Comparison of ENCODE assay signal across 7 cellular contexts in the genomic region with DNA sequence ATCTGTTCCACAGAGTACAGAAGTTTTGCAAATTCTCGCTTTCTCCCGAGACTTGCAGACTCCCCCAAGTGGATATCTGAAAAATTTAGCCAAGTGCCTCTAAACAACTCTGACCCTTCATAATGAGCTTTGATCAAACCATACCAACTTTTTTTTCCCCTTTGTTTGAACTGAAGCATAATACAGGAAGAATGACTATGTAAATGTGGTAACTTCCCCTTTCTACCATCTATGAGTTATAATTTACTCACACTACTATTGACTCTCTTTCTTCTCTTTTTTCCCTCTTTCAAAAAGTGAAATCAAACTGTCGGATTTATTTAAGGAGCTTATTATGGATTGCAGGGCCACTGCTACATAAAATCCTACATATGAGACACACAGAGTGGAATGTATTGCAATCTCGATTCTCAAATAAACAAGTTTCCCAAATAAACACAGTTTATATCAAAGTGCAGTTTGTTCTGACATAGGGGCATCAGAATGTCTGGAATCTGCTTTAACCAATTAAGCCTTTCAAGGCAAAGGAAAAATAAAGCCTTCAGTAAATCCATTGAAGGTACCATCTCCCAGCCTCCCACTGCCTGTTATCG. TPM values are rescaled to one million over a fixed set of nuclear protein-coding genes. Genes with fewer than 3 reads are reported as not detected.
DNase-seq lines count a peak whose midpoint lies in the region; ATAC-seq, FAIRE-seq and TF ChIP-seq lines count a peak whose summit lies in the region.

No MANE protein-coding gene starts in this region.

- peak; percentile 24 for TF ChIP-seq CTCF in astrocyte (IDR thresholded peaks at IDR 0.05; ENCODE audit: insufficient read depth, low read depth, low read length)
- TF ChIP-seq CTCF in HepG2 (CRISPR knock-in tag; IDR thresholded peaks at IDR 0.05) = no peak

- H3K27me3 Mint-ChIP-seq in IgD-negative memory B cell = peaks cover 19% of the 10 kb centered on the region
- peaks cover 19% of the 10 kb centered on the region for H3K27me3 Mint-ChIP-seq in astrocyte (ENCODE audit: low read depth, unreplicated experiment)
- peaks cover 36% of the 10 kb centered on the region for H3K27me3 Mint-ChIP-seq in activated CD4-positive, alpha-beta memory T cell treated with anti-CD3 and anti-CD28 coated beads for 36 hours

- H3K4me1 Mint-ChIP-seq in IgD-negative memory B cell (peaks cover 17 to 20% (median 18%) of the 10 kb centered on the region in 3 donors), astrocyte (ENCODE audit: low read depth, unreplicated experiment) (peaks cover 6% of the 10 kb centered on the region)
- H3K4me1 Mint-ChIP-seq in activated CD4-positive, alpha-beta memory T cell treated with anti-CD3 and anti-CD28 coated beads for 36 hours (ENCODE audit: low read depth) = peaks cover 10% of the 10 kb centered on the region

- POLR2A ChIA-PET in HepG2 (lab: Yijun Ruan, JAX) = no interaction called here
- POLR2A ChIA-PET in activated CD4-positive, alpha-beta memory T cell treated with anti-CD3 and anti-CD28 coated beads for 36 hours (lab: Charles Lee) = no interaction called here

- peak overlapping the region; percentile 95 for H3K4me2 ChIP-seq in astrocyte (ENCODE audit: low read length)
- H3K4me2 ChIP-seq in HepG2 (ENCODE audit: low read depth, low read length) = peak overlapping the region; percentile 66; the same call in 1 of the 2 replicates

- H3K4me3 Mint-ChIP-seq in IgD-negative memory B cell (peak overlapping the region; percentile 85 to 94 (median 92)), astrocyte (ENCODE audit: unreplicated experiment) (peak overlapping the region; percentile 83)
- H3K4me3 Mint-ChIP-seq in activated CD4-positive, alpha-beta memory T cell treated with anti-CD3 and anti-CD28 coated beads for 36 hours = no peak overlapping the region

- ATAC-seq in GM18867 (IDR thresholded peaks at IDR 0.05; ENCODE audit: unreplicated experiment) (peak; percentile 28), HepG2 (peak; percentile 25), GM19328 (IDR thresholded peaks at IDR 0.05; ENCODE audit: unreplicated experiment) (no peak)

- H3K27me3 ChIP-seq in astrocyte (ENCODE audit: insufficient read depth, low read length) (no peaks in the 10 kb centered on the region), HepG2 (ENCODE audit: control insufficient read depth in 1 of 2, insufficient read depth in 2 of 2, low read length in 2 of 2) (peaks cover 8 to 32% of the 10 kb centered on the region in 2 experiments)

- no peak for TF ChIP-seq POLR2A in HepG2 (IDR thresholded peaks at IDR 0.05; ENCODE audit: insufficient read depth in 1 of 2, low read depth in 2 of 2, low read length in 2 of 2)

- no TSS peak for BruUV-seq in HepG2 (replicated peaks; lab: Mats Ljungman, UMichigan)

- intact Hi-C loops in HepG2 (cut with micrococcal nuclease; ENCODE audit: unreplicated experiment) = no loop called here
- intact Hi-C loops in activated CD4-positive, alpha-beta memory T cell treated with anti-CD3 and anti-CD28 coated beads for 36 hours (cut with micrococcal nuclease) = no loop called here

- TF ChIP-seq RAD21 in HepG2 (CRISPR knock-in tag; IDR thresholded peaks at IDR 0.05) = no peak

- in situ Hi-C loops in HepG2 (cut with HindIII; ENCODE audit: extremely low pct_ligation_motif_present, low pct_unique_long_range_greater_than_20kb) = no loop called here

- H3K9me3 ChIP-seq in astrocyte (ENCODE audit: insufficient read depth, low read depth, low read length) (no peaks in the 10 kb centered on the region), HepG2 (ENCODE audit: low read length) (no peaks in the 10 kb centered on the region)

- H3K4me1 ChIP-seq in astrocyte (ENCODE audit: insufficient read depth, low read length) (no peaks in the 10 kb centered on the region), HepG2 (ENCODE audit: insufficient read depth, low read length) (peaks cover 26% of the 10 kb centered on the region)

- no peaks in the 10 kb centered on the region for H4K20me1 ChIP-seq in astrocyte (ENCODE audit: insufficient read depth, low read length)
- H4K20me1 ChIP-seq in HepG2 (ENCODE audit: insufficient read depth, low read length) = no peaks in the 10 kb centered on the region

- H3K27ac ChIP-seq in astrocyte (ENCODE audit: low read depth, low read length) = peak overlapping the region; percentile 81
- no peak overlapping the region for H3K27ac ChIP-seq in HepG2 (ENCODE audit: extremely low read length, insufficient read depth, low read length)

- H3K9ac ChIP-seq in astrocyte (ENCODE audit: low read length) (peak overlapping the region; percentile 88), HepG2 (ENCODE audit: insufficient read depth, low read depth, low read length) (no peak overlapping the region)

- CTCF ChIA-PET in HepG2 (lab: Yijun Ruan, JAX; ENCODE audit: low intra/inter-chr PET ratio, low total read pairs) = no interaction called here
- CTCF ChIA-PET in activated CD4-positive, alpha-beta memory T cell treated with anti-CD3 and anti-CD28 coated beads for 36 hours (lab: Charles Lee) = no interaction called here

- peak overlapping the region; percentile 83 for H3K4me3 ChIP-seq in astrocyte (ENCODE audit: insufficient read depth, low read depth, low read length)
- H3K4me3 ChIP-seq in HepG2 (replicated peaks in 1 of 3; ENCODE audit: insufficient read depth in 1 of 3, low read depth in 2 of 3, low read length in 3 of 3) = no peak overlapping the region

- H3K79me2 ChIP-seq in astrocyte (ENCODE audit: insufficient read depth, low read length) (peaks cover 16% of the 10 kb centered on the region), HepG2 (ENCODE audit: insufficient read depth, low read length) (no peaks in the 10 kb centered on the region)

- H3K36me3 Mint-ChIP-seq in IgD-negative memory B cell (no peaks in the 10 kb centered on the region), astrocyte (ENCODE audit: low read depth, unreplicated experiment) (no peaks in the 10 kb centered on the region)
- no peaks in the 10 kb centered on the region for H3K36me3 Mint-ChIP-seq in activated CD4-positive, alpha-beta memory T cell treated with anti-CD3 and anti-CD28 coated beads for 36 hours

- H3K36me3 ChIP-seq in astrocyte (ENCODE audit: insufficient read depth, low read length) (no peaks in the 10 kb centered on the region), HepG2 (replicated peaks in 1 of 2; ENCODE audit: control insufficient read depth in 1 of 2, insufficient read depth in 2 of 2, low read length in 2 of 2) (no peaks in the 10 kb centered on the region)

- DNase-seq in astrocyte (ENCODE audit: low read depth) (peak; percentile 75), HepG2 (ENCODE audit: low spot score) (peak; percentile 59), SHP77 treated with DMSO at 0.1 percent for 48 hours (lab: John Stamatoyannopoulos, UW) (no peak)
- no peak for DNase-seq in activated CD4-positive, alpha-beta memory T cell treated with anti-CD3 and anti-CD28 coated beads for 36 hours

- WGBS in HepG2 (ENCODE audit: low lambda C conversion rate) = 13% methylated on average over 5 of the region's 5 CpGs

- H3K27ac Mint-ChIP-seq in IgD-negative memory B cell = peak overlapping the region; percentile 5 to 87 (median 87)
- peak overlapping the region; percentile 2 for H3K27ac Mint-ChIP-seq in astrocyte (ENCODE audit: unreplicated experiment)
- no peak overlapping the region for H3K27ac Mint-ChIP-seq in activated CD4-positive, alpha-beta memory T cell treated with anti-CD3 and anti-CD28 coated beads for 36 hours

- FAIRE-seq in astrocyte (lab: Jason Lieb, UNC) (no peak), HepG2 (lab: Jason Lieb, UNC) (peak; percentile 12)

- TF ChIP-seq EP300 in HepG2 (IDR thresholded peaks at IDR 0.05; ENCODE audit: low read depth in 2 of 2, low read length in 2 of 2) (no peak), HepG2 (CRISPR knock-in tag; IDR thresholded peaks at IDR 0.05; ENCODE audit: borderline replicate concordance) (no peak)

- H2AFZ ChIP-seq in astrocyte (ENCODE audit: low read depth, low read length) (peak overlapping the region; percentile 87), HepG2 (ENCODE audit: low read length) (no peak overlapping the region)

- H3K9me3 Mint-ChIP-seq in IgD-negative memory B cell (peaks cover 0 to 5% (median 4%) of the 10 kb centered on the region in 3 donors), astrocyte (ENCODE audit: unreplicated experiment) (no peaks in the 10 kb centered on the region)
- peaks cover 2% of the 10 kb centered on the region for H3K9me3 Mint-ChIP-seq in activated CD4-positive, alpha-beta memory T cell treated with anti-CD3 and anti-CD28 coated beads for 36 hours

TF ChIP-seq in HepG2, 621 proteins besides CTCF, POLR2A, EP300 and RAD21 (continues in another document):
- TF ChIP-seq ARNT2 (CRISPR knock-in tag; IDR thresholded peaks at IDR 0.05; ENCODE audit: low read depth) (no peak), ZKSCAN1 (IDR thresholded peaks at IDR 0.05; ENCODE audit: low read length) (no peak)

RNA-seq across cellular contexts. Expression of gene ZNF804A, which starts 1.4 kb away (rescaled TPM):
- polyA plus RNA-seq in IgD-negative memory B cell (4.5 TPM), HepG2 (2011; rRNA removed) (0.03 and 0.09 TPM in 2 replicates)
- total RNA-seq in astrocyte (0.22 and 0.32 TPM in 2 replicates), HepG2 (2016; rRNA removed; fragmentation: Illumina TruSeq; extraction: Trizol) (0.06 and 0.07 TPM in 2 replicates)
- total RNA-seq in HepG2 (2016; cell fraction: cytosol; rRNA removed; fragmentation: Illumina TruSeq; extraction: Trizol; ENCODE audit: low read depth) = not detected in 2 replicates
- 0.02 and 0.10 TPM in 2 replicates for total RNA-seq in HepG2 (2016; cell fraction: insoluble cytoplasmic fraction; rRNA removed; fragmentation: Illumina TruSeq; extraction: Trizol)
- total RNA-seq in HepG2 (2016; cell fraction: membrane; rRNA removed; fragmentation: Illumina TruSeq; extraction: Trizol) = 0.03 TPM in 1 of 2 replicates, not detected in the other
- total RNA-seq in HepG2 (2016; cell fraction: nucleus; rRNA removed; fragmentation: Illumina TruSeq; extraction: Trizol) = not detected in 2 replicates
- 0.03 TPM in 2 replicates for polyA plus RNA-seq in HepG2 (2011; cell fraction: cytosol; rRNA removed)
- 0.06 TPM in 1 of 2 replicates, not detected in the other for polyA plus RNA-seq in HepG2 (2011; cell fraction: nucleus; rRNA removed)
- not detected in 2 replicates for polyA plus RNA-seq in HepG2 (2012)
- polyA plus RNA-seq in HepG2 (2016; cell fraction: cytosol; fragmentation: Illumina TruSeq; extraction: Trizol; ENCODE audit: low read depth) = not detected in 2 replicates
- 0.05 and 0.08 TPM in 2 replicates for polyA plus RNA-seq in HepG2 (2016; cell fraction: insoluble cytoplasmic fraction; fragmentation: Illumina TruSeq; extraction: Trizol; ENCODE audit: low read depth)
- polyA plus RNA-seq in HepG2 (2016; cell fraction: membrane; fragmentation: Illumina TruSeq; extraction: Trizol; ENCODE audit: low read depth) = not detected in 2 replicates
- polyA plus RNA-seq in HepG2 (2016; cell fraction: nucleus; fragmentation: Illumina TruSeq; extraction: Trizol; ENCODE audit: insufficient read depth, low read depth) = not detected in 2 replicates
- 0.04 and 0.49 TPM in 2 replicates for polyA minus RNA-seq in HepG2 (2011; rRNA and poly(A)+ RNA removed; ENCODE audit: low replicate concordance)
- not detected in 2 replicates for polyA minus RNA-seq in HepG2 (2011; cell fraction: cytosol; rRNA and poly(A)+ RNA removed)
- polyA minus RNA-seq in HepG2 (2011; cell fraction: nucleus; rRNA and poly(A)+ RNA removed) = 0.12 and 0.26 TPM in 2 replicates
- total RNA-seq in activated CD4-positive, alpha-beta memory T cell treated with anti-CD3 and anti-CD28 coated beads for 36 hours = not detected

Comparison
In these comparisons a context has a peak if more than half of its experiments do, and no peak if none do; other contexts are left out.
1. DNase-seq: peak in astrocyte (single experiment) and HepG2 (single experiment); none in SHP77 treated with DMSO at 0.1 percent for 48 hours (single experiment) and activated CD4-positive, alpha-beta memory T cell treated with anti-CD3 and anti-CD28 coated beads for 36 hours (single experiment).